Comparison of ENCODE assay signal across 9 cellular contexts in the genomic region with DNA sequence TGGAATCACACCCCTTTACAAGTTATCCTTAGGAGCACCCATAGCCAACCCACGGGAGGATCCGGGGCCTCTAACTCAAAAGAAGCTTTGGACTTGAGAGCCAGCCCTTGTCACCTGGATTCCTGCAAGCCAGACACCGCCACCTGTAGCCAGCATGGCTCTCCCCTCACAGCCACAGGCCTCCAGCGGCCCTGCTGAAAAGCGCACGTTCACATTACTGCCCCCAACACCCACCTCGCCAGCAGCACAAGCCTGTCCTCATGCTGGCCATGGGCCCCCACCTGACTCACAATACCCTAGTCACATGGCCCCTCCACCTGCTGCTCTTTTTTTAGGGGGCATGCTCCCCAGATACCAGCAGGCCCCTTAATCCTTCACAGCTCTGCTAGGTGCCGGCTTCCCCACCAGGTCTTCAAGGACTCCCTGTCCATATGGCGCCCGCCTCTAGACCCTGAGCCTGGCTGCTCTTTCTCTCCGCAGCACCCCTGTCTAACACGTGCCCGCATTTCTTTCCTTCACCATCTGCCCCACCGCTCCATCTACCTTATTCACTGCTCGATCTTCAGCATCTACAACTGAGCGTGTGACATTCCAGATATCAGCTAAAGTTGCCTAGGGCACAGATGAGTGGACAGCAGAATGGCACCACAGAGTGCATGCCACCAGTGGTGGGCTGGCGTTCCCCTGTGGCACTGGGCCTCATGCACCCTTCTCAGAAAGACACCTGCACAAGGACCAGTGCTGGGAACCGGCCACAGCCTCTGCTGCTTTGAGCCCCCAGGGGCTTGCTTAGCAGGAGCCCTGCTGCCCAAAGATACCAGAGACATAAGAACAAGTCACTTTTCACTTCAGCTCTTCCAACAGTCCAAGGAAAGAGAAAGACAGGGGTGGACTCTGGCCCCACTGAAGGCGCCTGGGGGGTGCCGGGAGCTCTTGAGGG. TPM values are rescaled to one million over a fixed set of nuclear protein-coding genes. Genes with fewer than 3 reads are reported as not detected.
DNase-seq lines count a peak whose midpoint lies in the region; ATAC-seq and TF ChIP-seq lines count a peak whose summit lies in the region.
"Had no signal": no experiment of that assay in that cellular context is flagged by ENCODE, and none has a peak within 500 bp of the region (broad histone marks: within the 10 kb centered on the region; RNA-seq: fewer than 3 reads in every experiment).

No MANE protein-coding gene starts in this region.

- H3K79me2 ChIP-seq in PC-3 (ENCODE audit: low read length), result peaks cover 92% of the 10 kb centered on the region

- no peaks in the 10 kb centered on the region for H3K36me3 ChIP-seq in PC-3 (ENCODE audit: low read depth, low read length)
- peaks cover 16% of the 10 kb centered on the region for H3K36me3 ChIP-seq in endodermal cell (ENCODE audit: control insufficient read depth, insufficient read depth, low read length)
- peaks cover 4 to 14% of the 10 kb centered on the region in 2 donors for H3K36me3 ChIP-seq in stomach smooth muscle (ENCODE audit: control insufficient read depth in 2 of 2, insufficient read depth in 2 of 2, low read length in 2 of 2)
- H3K36me3 ChIP-seq: BE2C had no signal

- BruUV-seq in PC-3 (replicated peaks; lab: Mats Ljungman, UMichigan), result no TSS peak

- no peaks in the 10 kb centered on the region for H3K9me2 ChIP-seq in PC-3 (replicated peaks; ENCODE audit: low read length)

- 93 to 98% methylated on average over 12 to 20 of the region's 20 CpGs for WGBS in endodermal cell (ENCODE audit: insufficient coverage in 1 of 2, insufficient read length in 1 of 2), 2 experiments

- H3K27me3 ChIP-seq in PC-3 (ENCODE audit: low read length) (no peaks in the 10 kb centered on the region), endodermal cell (ENCODE audit: control insufficient read depth, insufficient read depth, low read length, poor library complexity, severe bottlenecking) (no peaks in the 10 kb centered on the region), stomach smooth muscle (ENCODE audit: control insufficient read depth in 1 of 2, insufficient read depth in 2 of 2, low read length in 2 of 2) (no peaks in the 10 kb centered on the region)
- H3K27me3 ChIP-seq: BE2C had no signal

- peaks cover 16% of the 10 kb centered on the region for H3K36me3 Mint-ChIP-seq in T-helper 2 cell treated with Interferon-gamma antibody and Interleukin-4, amounts not matched to agents 5 μg/mL and 100 μg/mL, for 36 hours (ENCODE audit: low read depth)
- peaks cover 23% of the 10 kb centered on the region for H3K36me3 Mint-ChIP-seq in endodermal cell (ENCODE audit: low read depth)

- H3K27ac ChIP-seq in PC-3 (ENCODE audit: low read length) (peak overlapping the region; percentile 8; the same call in 1 of the 2 replicates), endodermal cell (ENCODE audit: low read depth, low read length) (no peak overlapping the region), stomach smooth muscle (ENCODE audit: low read length) (peak overlapping the region; percentile 18)

- H3K4me3 ChIP-seq in PC-3 (ENCODE audit: low read length), result no peak overlapping the region
- no peak overlapping the region for H3K4me3 ChIP-seq in endodermal cell (ENCODE audit: low read length)
- no peak overlapping the region for H3K4me3 ChIP-seq in stomach smooth muscle (ENCODE audit: low read length in 2 of 2)

- H3K9me3 Mint-ChIP-seq in T-helper 2 cell treated with Interferon-gamma antibody and Interleukin-4, amounts not matched to agents 5 μg/mL and 100 μg/mL, for 36 hours, result no peaks in the 10 kb centered on the region
- H3K9me3 Mint-ChIP-seq in endodermal cell, result no peaks in the 10 kb centered on the region
- H3K9me3 Mint-ChIP-seq in stimulated activated naive CD8-positive, alpha-beta T cell treated with anti-CD3 and anti-CD28 coated beads, Interleukin-15, amount 100 ng/mL, for 72 hours, result no peaks in the 10 kb centered on the region

- H3K4me3 Mint-ChIP-seq in T-helper 2 cell treated with Interferon-gamma antibody and Interleukin-4, amounts not matched to agents 5 μg/mL and 100 μg/mL, for 36 hours, result no peak overlapping the region
- no peak overlapping the region for H3K4me3 Mint-ChIP-seq in endodermal cell
- peak overlapping the region in 1 of 2 donors; percentile 14 for H3K4me3 Mint-ChIP-seq in stimulated activated naive CD8-positive, alpha-beta T cell treated with anti-CD3 and anti-CD28 coated beads, Interleukin-15, amount 100 ng/mL, for 72 hours

- H3K4me2 ChIP-seq in PC-3 (ENCODE audit: low read length), result peak overlapping the region; percentile 76

- H3K27ac Mint-ChIP-seq in T-helper 2 cell treated with Interferon-gamma antibody and Interleukin-4, amounts not matched to agents 5 μg/mL and 100 μg/mL, for 36 hours, result peak overlapping the region; percentile 24
- H3K27ac Mint-ChIP-seq in endodermal cell, result peak overlapping the region; percentile 68
- H3K27ac Mint-ChIP-seq in stimulated activated naive CD8-positive, alpha-beta T cell treated with anti-CD3 and anti-CD28 coated beads, Interleukin-15, amount 100 ng/mL, for 72 hours, result peak overlapping the region in 1 of 2 donors; percentile 77

- ATAC-seq in PC-3, result peak; percentile 13; the same call in 1 of the 2 replicates
- no peak for ATAC-seq in stimulated activated naive CD8-positive, alpha-beta T cell treated with anti-CD3 and anti-CD28 coated beads, Interleukin-15, amount 100 ng/mL, for 72 hours

- H3K9me3 ChIP-seq in PC-3 (ENCODE audit: low read length), result no peaks in the 10 kb centered on the region
- no peaks in the 10 kb centered on the region for H3K9me3 ChIP-seq in endodermal cell (ENCODE audit: control insufficient read depth, low read length)
- no peaks in the 10 kb centered on the region for H3K9me3 ChIP-seq in stomach smooth muscle (ENCODE audit: control insufficient read depth in 2 of 2, low read length in 2 of 2)
- H3K9me3 ChIP-seq: BE2C had no signal

- H4K20me1 ChIP-seq in PC-3 (ENCODE audit: low read length), result peaks cover 9% of the 10 kb centered on the region

- no peak for DNase-seq in T-helper 2 cell treated with Interferon-gamma antibody and Interleukin-4, amounts not matched to agents 5 μg/mL and 100 μg/mL, for 36 hours (ENCODE audit: low spot score)
- no peak for DNase-seq in T-helper 2 cell
- DNase-seq in PC-3, result no peak
- DNase-seq in endodermal cell, result no peak
- no peak for DNase-seq in NCI-H2227 treated with DMSO at 0.1 percent for 48 hours (lab: John Stamatoyannopoulos, UW)
- no peak for DNase-seq in inferior parietal cortex (ENCODE audit: extremely low spot score)
- DNase-seq in stimulated activated naive CD8-positive, alpha-beta T cell treated with anti-CD3 and anti-CD28 coated beads, Interleukin-15, amount 100 ng/mL, for 72 hours, result no peak

- H3K9ac ChIP-seq in PC-3 (ENCODE audit: low read length) (no peak overlapping the region), endodermal cell (ENCODE audit: extremely low read depth, low read length, poor library complexity, severe bottlenecking) (no peak overlapping the region), stomach smooth muscle (ENCODE audit: low read length in 2 of 2) (no peak overlapping the region)

- H3K4me1 ChIP-seq in PC-3 (ENCODE audit: insufficient read depth, low read length), result peaks cover 18% of the 10 kb centered on the region
- peaks cover 8% of the 10 kb centered on the region for H3K4me1 ChIP-seq in endodermal cell (ENCODE audit: control insufficient read depth, insufficient read depth, low read length)
- H3K4me1 ChIP-seq in stomach smooth muscle (ENCODE audit: control insufficient read depth, insufficient read depth, low read length), result peaks cover 31% of the 10 kb centered on the region

- no peak overlapping the region for H2AFZ ChIP-seq in PC-3 (ENCODE audit: low read length)

- H3F3A ChIP-seq in PC-3 (ENCODE audit: low read length, unreplicated experiment), result no peaks in the 10 kb centered on the region

- POLR2A ChIA-PET in PC-3 (lab: Charles Lee; ENCODE audit: unreplicated experiment), result interaction anchor here (0.6 kb wide), 1 partner anchor 11 kb away, joined by 3 read pairs; no protein-coding TSS in a partner anchor

- H3K4me1 Mint-ChIP-seq in T-helper 2 cell treated with Interferon-gamma antibody and Interleukin-4, amounts not matched to agents 5 μg/mL and 100 μg/mL, for 36 hours (ENCODE audit: low read depth), result peaks cover 29% of the 10 kb centered on the region
- peaks cover 18% of the 10 kb centered on the region for H3K4me1 Mint-ChIP-seq in endodermal cell
- peaks cover 67% of the 10 kb centered on the region for H3K4me1 Mint-ChIP-seq in stimulated activated naive CD8-positive, alpha-beta T cell treated with anti-CD3 and anti-CD28 coated beads, Interleukin-15, amount 100 ng/mL, for 72 hours

- intact Hi-C loops in PC-3 (cut with micrococcal nuclease), result loop anchor here (1.0 kb wide), 1 partner anchor 8 kb away; no protein-coding TSS in a partner anchor

- H3K27me3 Mint-ChIP-seq in T-helper 2 cell treated with Interferon-gamma antibody and Interleukin-4, amounts not matched to agents 5 μg/mL and 100 μg/mL, for 36 hours (ENCODE audit: low read depth), result no peaks in the 10 kb centered on the region
- H3K27me3 Mint-ChIP-seq in endodermal cell (ENCODE audit: insufficient read depth), result no peaks in the 10 kb centered on the region
- H3K27me3 Mint-ChIP-seq in stimulated activated naive CD8-positive, alpha-beta T cell treated with anti-CD3 and anti-CD28 coated beads, Interleukin-15, amount 100 ng/mL, for 72 hours, result no peaks in the 10 kb centered on the region

- TF ChIP-seq CTCF in PC-3 (conservative IDR thresholded peaks at IDR 0.05; ENCODE audit: low read depth, low read length) (no peak), endodermal cell (conservative IDR thresholded peaks at IDR 0.05) (no peak)

- CTCF ChIA-PET in PC-3 (lab: Charles Lee), result interaction anchor here (1.4 to 1.8 kb wide), 3 partner anchors 13 to 41 kb away, joined by 7 to 13 read pairs (median 9); no protein-coding TSS in a partner anchor

RNA-seq across cellular contexts. Expression of gene CARS1, which starts 6.6 kb away (rescaled TPM):
- total RNA-seq in PC-3 (2014; rRNA removed) (39.7 and 43.7 TPM in 2 replicates), endodermal cell (10 to 100 TPM; 48.0 to 52.8 TPM)
- 59.6 TPM for polyA plus RNA-seq in endodermal cell (2013, experiment 1 of 2)
- 35.9 TPM for polyA plus RNA-seq in endodermal cell (2013, experiment 2 of 2)

RNA-seq across cellular contexts. Expression of gene NAP1L4, which starts 58.5 kb away (rescaled TPM):
- total RNA-seq in PC-3 (2014; rRNA removed) (115 and 160 TPM in 2 replicates), endodermal cell (100 to 1,000 TPM; 198 to 206 TPM)
- polyA plus RNA-seq in endodermal cell (2013, experiment 1 of 2), result 171 TPM
- 165 TPM for polyA plus RNA-seq in endodermal cell (2013, experiment 2 of 2)
